In genomic region chr3:128815318-128816064, GRCh38 we compare ENCODE assay signal across 24 cellular contexts.
DNase-seq lines count a peak whose midpoint lies in the region; ATAC-seq, FAIRE-seq and TF ChIP-seq lines count a peak whose summit lies in the region.
"Had no signal": no experiment of that assay in that cellular context is flagged by ENCODE, and none has a peak within 500 bp of the region (broad histone marks: within the 10 kb centered on the region; RNA-seq: fewer than 3 reads in every experiment).

No MANE protein-coding gene starts in this region.

- POLR2A ChIA-PET in CD8-positive, alpha-beta T cell (lab: Charles Lee), result interaction anchor here (0.9 to 1.5 kb wide), 2 partner anchors 88 to 135 kb away, joined by 3 read pairs; no protein-coding TSS in a partner anchor

- TF ChIP-seq POLR2A in gastroesophageal sphincter (IDR thresholded peaks at IDR 0.05), result no peak

- peaks cover 31% of the 10 kb centered on the region for H3K36me3 ChIP-seq in CD8-positive, alpha-beta T cell (ENCODE audit: insufficient read depth, low read length)
- H3K36me3 ChIP-seq in cardiac muscle cell, result no peaks in the 10 kb centered on the region
- H3K36me3 ChIP-seq in psoas muscle (ENCODE audit: insufficient read depth in 1 of 2, low read depth in 1 of 2), result peaks cover 21 to 55% of the 10 kb centered on the region in 2 donors
- H3K36me3 ChIP-seq in gastroesophageal sphincter, result peaks cover 3 to 82% of the 10 kb centered on the region in 2 donors

- H3K9me3 ChIP-seq in CD8-positive, alpha-beta T cell (ENCODE audit: low read length), result no peaks in the 10 kb centered on the region
- H3K9me3 ChIP-seq in cardiac muscle cell (ENCODE audit: low read depth), result no peaks in the 10 kb centered on the region
- H3K9me3 ChIP-seq in psoas muscle, result no peaks in the 10 kb centered on the region
- no peaks in the 10 kb centered on the region for H3K9me3 ChIP-seq in gastroesophageal sphincter
- H3K9me3 ChIP-seq: pancreas had no signal

- no peaks in the 10 kb centered on the region for H3K27me3 Mint-ChIP-seq in T-helper 2 cell treated with Interferon-gamma antibody and Interleukin-4, amounts not matched to agents 5 μg/mL and 100 μg/mL, for 36 hours (ENCODE audit: low read depth)
- H3K27me3 Mint-ChIP-seq in CD8-positive, alpha-beta T cell (ENCODE audit: low read depth), result no peaks in the 10 kb centered on the region
- H3K27me3 Mint-ChIP-seq: activated naive CD8-positive, alpha-beta T cell treated with anti-CD3 and anti-CD28 coated beads, Interleukin-2, amount 10 ng/mL, durations not matched to agents 7 days and 5 days; type B pancreatic cell had no signal

- FAIRE-seq in HTR-8/SVneo (lab: Jason Lieb, UNC), result no peak
- FAIRE-seq: A204.1, colon, D721Med, pancreas had no signal

- H3K27ac ChIP-seq in CD8-positive, alpha-beta T cell (ENCODE audit: low read depth, low read length), result no peak overlapping the region
- H3K27ac ChIP-seq in cardiac muscle cell (peak overlapping the region; percentile 94), psoas muscle (peak overlapping the region; percentile 79), gastroesophageal sphincter (peak overlapping the region in 2 of 4 donors; percentile 15 to 48)
- H3K27ac ChIP-seq: pancreas had no signal

- 20 to 31% (median 25%) methylated on average over 3 of the region's 3 CpGs for WGBS in psoas muscle, 3 donors
- WGBS in gastroesophageal sphincter (ENCODE audit: low coverage in 1 of 2), 2 donors, result 25 to 32% methylated on average over 2 to 3 of the region's 3 CpGs

- intact Hi-C loops in CD8-positive, alpha-beta T cell (cut with DNase I, micrococcal nuclease), result no loop called here
- intact Hi-C loops in psoas muscle (cut with DNase I), result loop anchor here in 1 of 2 donors (5.0 kb wide), 1 partner anchor 62 kb away; the partner anchor contains the start of gene ACAD9

- H3K4me1 Mint-ChIP-seq in T-helper 2 cell treated with Interferon-gamma antibody and Interleukin-4, amounts not matched to agents 5 μg/mL and 100 μg/mL, for 36 hours (ENCODE audit: low read depth), result no peaks in the 10 kb centered on the region
- H3K4me1 Mint-ChIP-seq in CD8-positive, alpha-beta T cell (ENCODE audit: low read depth), result peaks cover 4% of the 10 kb centered on the region
- H3K4me1 Mint-ChIP-seq: mesothelial cell of epicardium had no signal

- ATAC-seq in CD8-positive, alpha-beta T cell, result no peak
- ATAC-seq in psoas muscle (peak; percentile 47 to 75 (median 63)), gastroesophageal sphincter (no peak)
- ATAC-seq: activated CD4-positive, CD25-positive, alpha-beta regulatory T cell treated with anti-CD3 and anti-CD28 coated beads, Interleukin-2, amount 50 U/mL, for 24 hours; pancreas had no signal

- H3K4me1 ChIP-seq in CD8-positive, alpha-beta T cell (ENCODE audit: insufficient read depth, low read length), result no peaks in the 10 kb centered on the region
- peaks cover 47% of the 10 kb centered on the region for H3K4me1 ChIP-seq in cardiac muscle cell (ENCODE audit: low read depth)
- H3K4me1 ChIP-seq in psoas muscle, result peaks cover 49% of the 10 kb centered on the region
- H3K4me1 ChIP-seq in gastroesophageal sphincter, result peaks cover 4 to 30% (median 8%) of the 10 kb centered on the region in 3 donors
- H3K4me1 ChIP-seq: pancreas had no signal

- no peak overlapping the region for H3K4me3 ChIP-seq in CD8-positive, alpha-beta T cell (ENCODE audit: low read depth, low read length)
- H3K4me3 ChIP-seq in cardiac muscle cell, result no peak overlapping the region
- H3K4me3 ChIP-seq in psoas muscle, result no peak overlapping the region
- H3K4me3 ChIP-seq in gastroesophageal sphincter, result no peak overlapping the region
- H3K4me3 ChIP-seq: pancreas had no signal

- peaks cover 56% of the 10 kb centered on the region for H3K36me3 Mint-ChIP-seq in T-helper 2 cell treated with Interferon-gamma antibody and Interleukin-4, amounts not matched to agents 5 μg/mL and 100 μg/mL, for 36 hours (ENCODE audit: low read depth)
- peaks cover 81% of the 10 kb centered on the region for H3K36me3 Mint-ChIP-seq in CD8-positive, alpha-beta T cell

- DNase-seq in T-helper 2 cell treated with Interferon-gamma antibody and Interleukin-4, amounts not matched to agents 5 μg/mL and 100 μg/mL, for 36 hours (ENCODE audit: low spot score), result no peak
- DNase-seq in T-helper 2 cell, result no peak
- DNase-seq in CD8-positive, alpha-beta T cell, result no peak
- DNase-seq in cardiac muscle cell (ENCODE audit: low read depth in 1 of 2, low spot score in 1 of 2), result no peak
- no peak for DNase-seq in psoas muscle
- DNase-seq in AG08395 (ENCODE audit: low spot score), result no peak
- no peak for DNase-seq in HTR-8/SVneo (ENCODE audit: insufficient read length, low spot score)
- DNase-seq: activated naive CD8-positive, alpha-beta T cell treated with anti-CD3 and anti-CD28 coated beads, Interleukin-2, amount 10 ng/mL, durations not matched to agents 7 days and 5 days; EL; Karpas-422; NCI-H1092 treated with DMSO at 0.1 percent for 48 hours; NCI-H226; NCI-H774; pancreas; stimulated activated CD4-positive, alpha-beta T cell treated with anti-CD3 and anti-CD28 coated beads, Interleukin-1b, Interleukin-23, amount 100 ng/mL, for 48 hours; stimulated activated naive CD4-positive, alpha-beta T cell treated with Interleukin-2 at 50 U/mL for 16 hours had no signal

- no peak for TF ChIP-seq CTCF in CD8-positive, alpha-beta T cell (IDR thresholded peaks at IDR 0.05)
- TF ChIP-seq CTCF in cardiac muscle cell (IDR thresholded peaks at IDR 0.05; ENCODE audit: low read depth, low read length), result no peak
- no peak for TF ChIP-seq CTCF in psoas muscle (IDR thresholded peaks at IDR 0.05)
- no peak for TF ChIP-seq CTCF in gastroesophageal sphincter (IDR thresholded peaks at IDR 0.05)

- H3K4me3 Mint-ChIP-seq in T-helper 2 cell treated with Interferon-gamma antibody and Interleukin-4, amounts not matched to agents 5 μg/mL and 100 μg/mL, for 36 hours, result no peak overlapping the region
- no peak overlapping the region for H3K4me3 Mint-ChIP-seq in CD8-positive, alpha-beta T cell
- H3K4me3 Mint-ChIP-seq: activated naive CD8-positive, alpha-beta T cell treated with anti-CD3 and anti-CD28 coated beads, Interleukin-2, amount 10 ng/mL, durations not matched to agents 7 days and 5 days; mesothelial cell of epicardium; nephron; type B pancreatic cell had no signal

- H3K9me3 Mint-ChIP-seq in T-helper 2 cell treated with Interferon-gamma antibody and Interleukin-4, amounts not matched to agents 5 μg/mL and 100 μg/mL, for 36 hours, result no peaks in the 10 kb centered on the region
- no peaks in the 10 kb centered on the region for H3K9me3 Mint-ChIP-seq in CD8-positive, alpha-beta T cell
- H3K9me3 Mint-ChIP-seq: activated naive CD8-positive, alpha-beta T cell treated with anti-CD3 and anti-CD28 coated beads, Interleukin-2, amount 10 ng/mL, durations not matched to agents 7 days and 5 days; mesothelial cell of epicardium; nephron; type B pancreatic cell had no signal

- no peaks in the 10 kb centered on the region for H3K27me3 ChIP-seq in CD8-positive, alpha-beta T cell (ENCODE audit: insufficient read depth, low read length)
- no peaks in the 10 kb centered on the region for H3K27me3 ChIP-seq in cardiac muscle cell
- no peaks in the 10 kb centered on the region for H3K27me3 ChIP-seq in psoas muscle (ENCODE audit: insufficient read depth in 3 of 3, low read length in 2 of 3)
- no peaks in the 10 kb centered on the region for H3K27me3 ChIP-seq in gastroesophageal sphincter
- H3K27me3 ChIP-seq: pancreas had no signal

- CTCF ChIA-PET in CD8-positive, alpha-beta T cell (lab: Charles Lee), result interaction anchor here (1.7 kb wide), 1 partner anchor 108 kb away, joined by 5 read pairs; no protein-coding TSS in a partner anchor

- TF ChIP-seq EP300 in gastroesophageal sphincter (IDR thresholded peaks at IDR 0.05), result no peak

- H3K27ac Mint-ChIP-seq in T-helper 2 cell treated with Interferon-gamma antibody and Interleukin-4, amounts not matched to agents 5 μg/mL and 100 μg/mL, for 36 hours, result peak overlapping the region; percentile 32
- H3K27ac Mint-ChIP-seq in CD8-positive, alpha-beta T cell, result peak overlapping the region; percentile 14
- H3K27ac Mint-ChIP-seq: activated naive CD8-positive, alpha-beta T cell treated with anti-CD3 and anti-CD28 coated beads, Interleukin-2, amount 10 ng/mL, durations not matched to agents 7 days and 5 days; mesothelial cell of epicardium; type B pancreatic cell had no signal

Comparison
In these comparisons a context has a peak if more than half of its experiments do, and no peak if none do; other contexts are left out.
1. ATAC-seq: peak in psoas muscle (4 of 4); none in CD8-positive, alpha-beta T cell (single experiment) and gastroesophageal sphincter (single experiment).